In genomic region chr5:75847561-75848021, GRCh38 we compare ENCODE assay signal across 12 cellular contexts.
DNase-seq lines count a peak whose midpoint lies in the region; ATAC-seq, FAIRE-seq and TF ChIP-seq lines count a peak whose summit lies in the region.
"Had no signal": no experiment of that assay in that cellular context is flagged by ENCODE, and none has a peak within 500 bp of the region (broad histone marks: within the 10 kb centered on the region; RNA-seq: fewer than 3 reads in every experiment).

No MANE protein-coding gene starts in this region.

- no peaks in the 10 kb centered on the region for H3K27me3 ChIP-seq in small intestine (ENCODE audit: control insufficient read depth in 2 of 2, insufficient read depth in 2 of 2, low read length in 2 of 2)
- H3K27me3 ChIP-seq in WERI-Rb-1 (ENCODE audit: insufficient read depth, low read depth, severe bottlenecking) = no peaks in the 10 kb centered on the region

- WGBS in small intestine, 3 donors = 68 to 79% (median 73%) methylated on average over 1 of the region's 1 CpG

- peaks cover 45% of the 10 kb centered on the region for H3K4me1 Mint-ChIP-seq in activated B cell treated with CpG ODN at 0.5 μM for 24 hours

- ATAC-seq in GM18868 (IDR thresholded peaks at IDR 0.05; ENCODE audit: unreplicated experiment) (peak; percentile 91), GM21825 (IDR thresholded peaks at IDR 0.05; ENCODE audit: unreplicated experiment) (peak; percentile 93), HG03439 (IDR thresholded peaks at IDR 0.05; ENCODE audit: unreplicated experiment) (peak; percentile 81), activated B cell treated with CpG ODN at 0.5 μM for 24 hours (ENCODE audit: low read depth) (peak; percentile 89)
- ATAC-seq: natural killer cell treated with Interleukin-12 subunit alpha and Interleukin-12 subunit beta and Interleukin-15 and Interleukin-18, amount 100 ng/mL, for 72 hours had no signal

- H3K27ac Mint-ChIP-seq in activated B cell treated with CpG ODN at 0.5 μM for 24 hours = peak overlapping the region; percentile 82
- H3K27ac Mint-ChIP-seq: natural killer cell treated with Interleukin-12 subunit alpha and Interleukin-12 subunit beta and Interleukin-15 and Interleukin-18, amount 100 ng/mL, for 72 hours had no signal

- DNase-seq in activated B cell treated with CpG ODN at 0.5 μM for 24 hours = no peak
- no peak for DNase-seq in small intestine
- DNase-seq in T-helper 1 cell = no peak
- no peak for DNase-seq in WERI-Rb-1
- no peak for DNase-seq in D721Med (ENCODE audit: insufficient read length, low spot score)
- DNase-seq: activated T-cell treated with anti-CD3 and anti-CD28 coated beads, Interleukin-2, amount 50 U/mL, for 1 hour; NCI-H2029 treated with DMSO at 0.1 percent for 48 hours; stimulated activated CD4-positive, alpha-beta T cell treated with anti-CD3 and anti-CD28 coated beads, Interleukin-2, amount 100 ng/mL, for 24 hours had no signal

- CTCF ChIA-PET in activated B cell treated with CpG ODN at 0.5 μM for 24 hours (lab: Charles Lee) = interaction anchor here (1.2 kb wide), 1 partner anchor 327 kb away, joined by 3 read pairs; no protein-coding TSS in a partner anchor

- TF ChIP-seq CTCF in activated B cell treated with CpG ODN at 0.5 μM for 24 hours (IDR thresholded peaks at IDR 0.05) (no peak), WERI-Rb-1 (IDR thresholded peaks at IDR 0.05; ENCODE audit: low read depth, low read length) (no peak), D721Med (IDR thresholded peaks at IDR 0.05; ENCODE audit: insufficient read depth, missing control alignments) (no peak)

- peak overlapping the region; percentile 50 for H3K4me3 Mint-ChIP-seq in activated B cell treated with CpG ODN at 0.5 μM for 24 hours
- H3K4me3 Mint-ChIP-seq: natural killer cell treated with Interleukin-12 subunit alpha and Interleukin-12 subunit beta and Interleukin-15 and Interleukin-18, amount 100 ng/mL, for 72 hours had no signal

- POLR2A ChIA-PET in activated B cell treated with CpG ODN at 0.5 μM for 24 hours (lab: Charles Lee) = interaction anchor here (0.7 to 1.5 kb wide), 4 partner anchors 9 to 272 kb away, joined by 3 to 8 read pairs (median 5); partner anchors contain the start of gene POC5

- no peaks in the 10 kb centered on the region for H3K4me1 ChIP-seq in small intestine (ENCODE audit: control insufficient read depth in 2 of 2, insufficient read depth in 1 of 2, low read depth in 1 of 2, low read length in 1 of 2)

- FAIRE-seq in small intestine (lab: Jason Lieb, UNC) (no peak), D721Med (lab: Jason Lieb, UNC) (no peak)

- no peaks in the 10 kb centered on the region for H3K36me3 Mint-ChIP-seq in activated B cell treated with CpG ODN at 0.5 μM for 24 hours (ENCODE audit: low read depth)
- H3K36me3 Mint-ChIP-seq: natural killer cell treated with Interleukin-12 subunit alpha and Interleukin-12 subunit beta and Interleukin-15 and Interleukin-18, amount 100 ng/mL, for 72 hours had no signal

- no peaks in the 10 kb centered on the region for H3K36me3 ChIP-seq in small intestine (ENCODE audit: control insufficient read depth in 2 of 2, insufficient read depth in 2 of 2, low read length in 2 of 2)
- no peaks in the 10 kb centered on the region for H3K36me3 ChIP-seq in WERI-Rb-1

- no peaks in the 10 kb centered on the region for H3K9me3 Mint-ChIP-seq in activated B cell treated with CpG ODN at 0.5 μM for 24 hours
- H3K9me3 Mint-ChIP-seq: natural killer cell treated with Interleukin-12 subunit alpha and Interleukin-12 subunit beta and Interleukin-15 and Interleukin-18, amount 100 ng/mL, for 72 hours had no signal

- H3K27me3 Mint-ChIP-seq in activated B cell treated with CpG ODN at 0.5 μM for 24 hours = no peaks in the 10 kb centered on the region

- intact Hi-C loops in activated B cell treated with CpG ODN at 0.5 μM for 24 hours (cut with micrococcal nuclease) = loop anchor here (1.0 to 10.0 kb wide), 6 partner anchors 10 to 1213 kb away; partner anchors contain the start of genes ANKRD31, HMGCR, IQGAP2 and POC5

- H3K4me3 ChIP-seq in small intestine (ENCODE audit: low read depth in 1 of 2, low read length in 2 of 2) = no peak overlapping the region
- no peak overlapping the region for H3K4me3 ChIP-seq in WERI-Rb-1 (ENCODE audit: low read depth, low read length)

- no peak overlapping the region for H3K27ac ChIP-seq in small intestine (ENCODE audit: low read depth in 1 of 2, low read length in 1 of 2)
- no peak overlapping the region for H3K27ac ChIP-seq in WERI-Rb-1

- H3K9me3 ChIP-seq in small intestine (ENCODE audit: control insufficient read depth, low read depth) = no peaks in the 10 kb centered on the region
- H3K9me3 ChIP-seq in WERI-Rb-1 (ENCODE audit: severe bottlenecking) = no peaks in the 10 kb centered on the region
